ENCODE assay signal across 1 cellular context in the genomic region with DNA sequence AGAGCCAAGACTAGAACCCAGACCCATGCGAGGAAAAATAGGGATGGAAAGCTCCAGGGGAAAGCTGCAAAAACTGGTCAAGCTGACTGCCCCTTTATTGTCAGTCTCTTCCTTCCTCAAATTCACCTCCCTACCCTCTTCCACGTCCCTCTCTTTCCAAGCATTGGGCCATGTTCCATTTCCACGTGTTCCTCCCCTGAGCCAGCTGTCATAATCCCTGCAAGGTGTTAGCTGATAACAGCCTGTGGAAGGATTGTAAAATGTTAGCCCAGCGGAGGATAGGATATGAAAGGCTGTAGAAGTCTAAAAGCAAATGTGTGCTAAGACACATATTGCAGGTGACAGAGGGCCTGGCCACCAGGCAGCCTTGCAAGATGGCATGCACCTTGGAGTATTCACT.
TF ChIP-seq lines count a peak whose summit lies in the region.

No MANE protein-coding gene starts in this region.

TF ChIP-seq in K562, 482 proteins besides CTCF, POLR2A, EP300 and RAD21 (continued from another document and continues in another):
- TF ChIP-seq, protein P1, sequence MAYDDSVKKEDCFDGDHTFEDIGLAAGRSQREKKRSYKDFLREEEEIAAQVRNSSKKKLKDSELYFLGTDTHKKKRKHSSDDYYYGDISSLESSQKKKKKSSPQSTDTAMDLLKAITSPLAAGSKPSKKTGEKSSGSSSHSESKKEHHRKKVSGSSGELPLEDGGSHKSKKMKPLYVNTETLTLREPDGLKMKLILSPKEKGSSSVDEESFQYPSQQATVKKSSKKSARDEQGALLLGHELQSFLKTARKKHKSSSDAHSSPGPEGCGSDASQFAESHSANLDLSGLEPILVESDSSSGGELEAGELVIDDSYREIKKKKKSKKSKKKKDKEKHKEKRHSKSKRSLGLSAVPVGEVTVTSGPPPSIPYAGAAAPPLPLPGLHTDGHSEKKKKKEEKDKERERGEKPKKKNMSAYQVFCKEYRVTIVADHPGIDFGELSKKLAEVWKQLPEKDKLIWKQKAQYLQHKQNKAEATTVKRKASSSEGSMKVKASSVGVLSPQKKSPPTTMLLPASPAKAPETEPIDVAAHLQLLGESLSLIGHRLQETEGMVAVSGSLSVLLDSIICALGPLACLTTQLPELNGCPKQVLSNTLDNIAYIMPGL (CRISPR knock-in tag; IDR thresholded peaks at IDR 0.05) = no peak
- peak; percentile 44; the same call in 1 of the 2 replicates for TF ChIP-seq ZEB2 (IDR thresholded peaks at IDR 0.05)
- TF ChIP-seq, protein P2, sequence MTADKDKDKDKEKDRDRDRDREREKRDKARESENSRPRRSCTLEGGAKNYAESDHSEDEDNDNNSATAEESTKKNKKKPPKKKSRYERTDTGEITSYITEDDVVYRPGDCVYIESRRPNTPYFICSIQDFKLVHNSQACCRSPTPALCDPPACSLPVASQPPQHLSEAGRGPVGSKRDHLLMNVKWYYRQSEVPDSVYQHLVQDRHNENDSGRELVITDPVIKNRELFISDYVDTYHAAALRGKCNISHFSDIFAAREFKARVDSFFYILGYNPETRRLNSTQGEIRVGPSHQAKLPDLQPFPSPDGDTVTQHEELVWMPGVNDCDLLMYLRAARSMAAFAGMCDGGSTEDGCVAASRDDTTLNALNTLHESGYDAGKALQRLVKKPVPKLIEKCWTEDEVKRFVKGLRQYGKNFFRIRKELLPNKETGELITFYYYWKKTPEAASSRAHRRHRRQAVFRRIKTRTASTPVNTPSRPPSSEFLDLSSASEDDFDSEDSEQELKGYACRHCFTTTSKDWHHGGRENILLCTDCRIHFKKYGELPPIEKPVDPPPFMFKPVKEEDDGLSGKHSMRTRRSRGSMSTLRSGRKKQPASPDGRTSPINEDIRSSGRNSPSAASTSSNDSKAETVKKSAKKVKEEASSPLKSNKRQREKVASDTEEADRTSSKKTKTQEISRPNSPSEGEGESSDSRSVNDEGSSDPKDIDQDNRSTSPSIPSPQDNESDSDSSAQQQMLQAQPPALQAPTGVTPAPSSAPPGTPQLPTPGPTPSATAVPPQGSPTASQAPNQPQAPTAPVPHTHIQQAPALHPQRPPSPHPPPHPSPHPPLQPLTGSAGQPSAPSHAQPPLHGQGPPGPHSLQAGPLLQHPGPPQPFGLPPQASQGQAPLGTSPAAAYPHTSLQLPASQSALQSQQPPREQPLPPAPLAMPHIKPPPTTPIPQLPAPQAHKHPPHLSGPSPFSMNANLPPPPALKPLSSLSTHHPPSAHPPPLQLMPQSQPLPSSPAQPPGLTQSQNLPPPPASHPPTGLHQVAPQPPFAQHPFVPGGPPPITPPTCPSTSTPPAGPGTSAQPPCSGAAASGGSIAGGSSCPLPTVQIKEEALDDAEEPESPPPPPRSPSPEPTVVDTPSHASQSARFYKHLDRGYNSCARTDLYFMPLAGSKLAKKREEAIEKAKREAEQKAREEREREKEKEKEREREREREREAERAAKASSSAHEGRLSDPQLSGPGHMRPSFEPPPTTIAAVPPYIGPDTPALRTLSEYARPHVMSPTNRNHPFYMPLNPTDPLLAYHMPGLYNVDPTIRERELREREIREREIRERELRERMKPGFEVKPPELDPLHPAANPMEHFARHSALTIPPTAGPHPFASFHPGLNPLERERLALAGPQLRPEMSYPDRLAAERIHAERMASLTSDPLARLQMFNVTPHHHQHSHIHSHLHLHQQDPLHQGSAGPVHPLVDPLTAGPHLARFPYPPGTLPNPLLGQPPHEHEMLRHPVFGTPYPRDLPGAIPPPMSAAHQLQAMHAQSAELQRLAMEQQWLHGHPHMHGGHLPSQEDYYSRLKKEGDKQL (CRISPR knock-in tag; IDR thresholded peaks at IDR 0.05; ENCODE audit: borderline replicate concordance) = no peak
- TF ChIP-seq, protein P3, sequence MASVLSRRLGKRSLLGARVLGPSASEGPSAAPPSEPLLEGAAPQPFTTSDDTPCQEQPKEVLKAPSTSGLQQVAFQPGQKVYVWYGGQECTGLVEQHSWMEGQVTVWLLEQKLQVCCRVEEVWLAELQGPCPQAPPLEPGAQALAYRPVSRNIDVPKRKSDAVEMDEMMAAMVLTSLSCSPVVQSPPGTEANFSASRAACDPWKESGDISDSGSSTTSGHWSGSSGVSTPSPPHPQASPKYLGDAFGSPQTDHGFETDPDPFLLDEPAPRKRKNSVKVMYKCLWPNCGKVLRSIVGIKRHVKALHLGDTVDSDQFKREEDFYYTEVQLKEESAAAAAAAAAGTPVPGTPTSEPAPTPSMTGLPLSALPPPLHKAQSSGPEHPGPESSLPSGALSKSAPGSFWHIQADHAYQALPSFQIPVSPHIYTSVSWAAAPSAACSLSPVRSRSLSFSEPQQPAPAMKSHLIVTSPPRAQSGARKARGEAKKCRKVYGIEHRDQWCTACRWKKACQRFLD (CRISPR knock-in tag; IDR thresholded peaks at IDR 0.05) = no peak
- TF ChIP-seq NR4A1 (CRISPR knock-in tag; IDR thresholded peaks at IDR 0.05) = no peak
- TF ChIP-seq NR4A1 (tag; IDR thresholded peaks at IDR 0.05) = no peak
- no peak for TF ChIP-seq ZNF717 (CRISPR knock-in tag; IDR thresholded peaks at IDR 0.05)
- no peak for TF ChIP-seq ZNF764 (CRISPR knock-in tag; IDR thresholded peaks at IDR 0.05; ENCODE audit: low read depth)
- TF ChIP-seq, protein P4, sequence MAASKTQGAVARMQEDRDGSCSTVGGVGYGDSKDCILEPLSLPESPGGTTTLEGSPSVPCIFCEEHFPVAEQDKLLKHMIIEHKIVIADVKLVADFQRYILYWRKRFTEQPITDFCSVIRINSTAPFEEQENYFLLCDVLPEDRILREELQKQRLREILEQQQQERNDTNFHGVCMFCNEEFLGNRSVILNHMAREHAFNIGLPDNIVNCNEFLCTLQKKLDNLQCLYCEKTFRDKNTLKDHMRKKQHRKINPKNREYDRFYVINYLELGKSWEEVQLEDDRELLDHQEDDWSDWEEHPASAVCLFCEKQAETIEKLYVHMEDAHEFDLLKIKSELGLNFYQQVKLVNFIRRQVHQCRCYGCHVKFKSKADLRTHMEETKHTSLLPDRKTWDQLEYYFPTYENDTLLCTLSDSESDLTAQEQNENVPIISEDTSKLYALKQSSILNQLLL (CRISPR knock-in tag; IDR thresholded peaks at IDR 0.05; ENCODE audit: borderline replicate concordance) = no peak
- TF ChIP-seq ATF1 (CRISPR knock-in tag; IDR thresholded peaks at IDR 0.05) = no peak
- TF ChIP-seq ATF1 (tag; IDR thresholded peaks at IDR 0.05) = no peak
- TF ChIP-seq PYGO2 (tag; IDR thresholded peaks at IDR 0.05) = no peak
- peak; percentile 59 for TF ChIP-seq CBFA2T2 (conservative IDR thresholded peaks at IDR 0.05)
- TF ChIP-seq, protein P5, sequence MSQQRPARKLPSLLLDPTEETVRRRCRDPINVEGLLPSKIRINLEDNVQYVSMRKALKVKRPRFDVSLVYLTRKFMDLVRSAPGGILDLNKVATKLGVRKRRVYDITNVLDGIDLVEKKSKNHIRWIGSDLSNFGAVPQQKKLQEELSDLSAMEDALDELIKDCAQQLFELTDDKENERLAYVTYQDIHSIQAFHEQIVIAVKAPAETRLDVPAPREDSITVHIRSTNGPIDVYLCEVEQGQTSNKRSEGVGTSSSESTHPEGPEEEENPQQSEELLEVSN (IDR thresholded peaks at IDR 0.05; ENCODE audit: borderline replicate concordance in 1 of 2, extremely low read depth in 1 of 2, insufficient read depth in 1 of 2, insufficient read length in 1 of 2, low read depth in 1 of 2, low read length in 1 of 2, poor library complexity in 1 of 2, severe bottlenecking in 1 of 2) = peak in 1 of 2 experiments; percentile 42
- peak; percentile 43; the same call in 1 of the 2 replicates for TF ChIP-seq SMARCA4 (IDR thresholded peaks at IDR 0.05)
- no peak for TF ChIP-seq ZNF584 (CRISPR knock-in tag; IDR thresholded peaks at IDR 0.05; ENCODE audit: low read depth)
- TF ChIP-seq ZFP36 (IDR thresholded peaks at IDR 0.05; ENCODE audit: low read depth, low read length, partially characterized antibody) = no peak
- TF ChIP-seq, protein P6, sequence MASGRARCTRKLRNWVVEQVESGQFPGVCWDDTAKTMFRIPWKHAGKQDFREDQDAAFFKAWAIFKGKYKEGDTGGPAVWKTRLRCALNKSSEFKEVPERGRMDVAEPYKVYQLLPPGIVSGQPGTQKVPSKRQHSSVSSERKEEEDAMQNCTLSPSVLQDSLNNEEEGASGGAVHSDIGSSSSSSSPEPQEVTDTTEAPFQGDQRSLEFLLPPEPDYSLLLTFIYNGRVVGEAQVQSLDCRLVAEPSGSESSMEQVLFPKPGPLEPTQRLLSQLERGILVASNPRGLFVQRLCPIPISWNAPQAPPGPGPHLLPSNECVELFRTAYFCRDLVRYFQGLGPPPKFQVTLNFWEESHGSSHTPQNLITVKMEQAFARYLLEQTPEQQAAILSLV (tag; IDR thresholded peaks at IDR 0.05) = no peak
- no peak for TF ChIP-seq ZNF384 (IDR thresholded peaks at IDR 0.05; ENCODE audit: low read depth, low read length)
- no peak for TF ChIP-seq SAP30 (IDR thresholded peaks at IDR 0.05; ENCODE audit: borderline replicate concordance, insufficient read depth, low read depth, low read length, poor library complexity, severe bottlenecking)
- peak in 1 of 2 experiments; percentile 25; a peak in 1 of 4 replicates for TF ChIP-seq RCOR1 (IDR thresholded peaks at IDR 0.05; ENCODE audit: borderline replicate concordance in 1 of 2, low read depth in 2 of 2, low read length in 2 of 2)
- TF ChIP-seq C11orf30 (IDR thresholded peaks at IDR 0.05; ENCODE audit: low read depth) = no peak
- no peak for TF ChIP-seq ZNF282 (CRISPR knock-in tag; IDR thresholded peaks at IDR 0.05)
- TF ChIP-seq CBX1 (IDR thresholded peaks at IDR 0.05; ENCODE audit: low read depth) = no peak
- TF ChIP-seq, protein P7, sequence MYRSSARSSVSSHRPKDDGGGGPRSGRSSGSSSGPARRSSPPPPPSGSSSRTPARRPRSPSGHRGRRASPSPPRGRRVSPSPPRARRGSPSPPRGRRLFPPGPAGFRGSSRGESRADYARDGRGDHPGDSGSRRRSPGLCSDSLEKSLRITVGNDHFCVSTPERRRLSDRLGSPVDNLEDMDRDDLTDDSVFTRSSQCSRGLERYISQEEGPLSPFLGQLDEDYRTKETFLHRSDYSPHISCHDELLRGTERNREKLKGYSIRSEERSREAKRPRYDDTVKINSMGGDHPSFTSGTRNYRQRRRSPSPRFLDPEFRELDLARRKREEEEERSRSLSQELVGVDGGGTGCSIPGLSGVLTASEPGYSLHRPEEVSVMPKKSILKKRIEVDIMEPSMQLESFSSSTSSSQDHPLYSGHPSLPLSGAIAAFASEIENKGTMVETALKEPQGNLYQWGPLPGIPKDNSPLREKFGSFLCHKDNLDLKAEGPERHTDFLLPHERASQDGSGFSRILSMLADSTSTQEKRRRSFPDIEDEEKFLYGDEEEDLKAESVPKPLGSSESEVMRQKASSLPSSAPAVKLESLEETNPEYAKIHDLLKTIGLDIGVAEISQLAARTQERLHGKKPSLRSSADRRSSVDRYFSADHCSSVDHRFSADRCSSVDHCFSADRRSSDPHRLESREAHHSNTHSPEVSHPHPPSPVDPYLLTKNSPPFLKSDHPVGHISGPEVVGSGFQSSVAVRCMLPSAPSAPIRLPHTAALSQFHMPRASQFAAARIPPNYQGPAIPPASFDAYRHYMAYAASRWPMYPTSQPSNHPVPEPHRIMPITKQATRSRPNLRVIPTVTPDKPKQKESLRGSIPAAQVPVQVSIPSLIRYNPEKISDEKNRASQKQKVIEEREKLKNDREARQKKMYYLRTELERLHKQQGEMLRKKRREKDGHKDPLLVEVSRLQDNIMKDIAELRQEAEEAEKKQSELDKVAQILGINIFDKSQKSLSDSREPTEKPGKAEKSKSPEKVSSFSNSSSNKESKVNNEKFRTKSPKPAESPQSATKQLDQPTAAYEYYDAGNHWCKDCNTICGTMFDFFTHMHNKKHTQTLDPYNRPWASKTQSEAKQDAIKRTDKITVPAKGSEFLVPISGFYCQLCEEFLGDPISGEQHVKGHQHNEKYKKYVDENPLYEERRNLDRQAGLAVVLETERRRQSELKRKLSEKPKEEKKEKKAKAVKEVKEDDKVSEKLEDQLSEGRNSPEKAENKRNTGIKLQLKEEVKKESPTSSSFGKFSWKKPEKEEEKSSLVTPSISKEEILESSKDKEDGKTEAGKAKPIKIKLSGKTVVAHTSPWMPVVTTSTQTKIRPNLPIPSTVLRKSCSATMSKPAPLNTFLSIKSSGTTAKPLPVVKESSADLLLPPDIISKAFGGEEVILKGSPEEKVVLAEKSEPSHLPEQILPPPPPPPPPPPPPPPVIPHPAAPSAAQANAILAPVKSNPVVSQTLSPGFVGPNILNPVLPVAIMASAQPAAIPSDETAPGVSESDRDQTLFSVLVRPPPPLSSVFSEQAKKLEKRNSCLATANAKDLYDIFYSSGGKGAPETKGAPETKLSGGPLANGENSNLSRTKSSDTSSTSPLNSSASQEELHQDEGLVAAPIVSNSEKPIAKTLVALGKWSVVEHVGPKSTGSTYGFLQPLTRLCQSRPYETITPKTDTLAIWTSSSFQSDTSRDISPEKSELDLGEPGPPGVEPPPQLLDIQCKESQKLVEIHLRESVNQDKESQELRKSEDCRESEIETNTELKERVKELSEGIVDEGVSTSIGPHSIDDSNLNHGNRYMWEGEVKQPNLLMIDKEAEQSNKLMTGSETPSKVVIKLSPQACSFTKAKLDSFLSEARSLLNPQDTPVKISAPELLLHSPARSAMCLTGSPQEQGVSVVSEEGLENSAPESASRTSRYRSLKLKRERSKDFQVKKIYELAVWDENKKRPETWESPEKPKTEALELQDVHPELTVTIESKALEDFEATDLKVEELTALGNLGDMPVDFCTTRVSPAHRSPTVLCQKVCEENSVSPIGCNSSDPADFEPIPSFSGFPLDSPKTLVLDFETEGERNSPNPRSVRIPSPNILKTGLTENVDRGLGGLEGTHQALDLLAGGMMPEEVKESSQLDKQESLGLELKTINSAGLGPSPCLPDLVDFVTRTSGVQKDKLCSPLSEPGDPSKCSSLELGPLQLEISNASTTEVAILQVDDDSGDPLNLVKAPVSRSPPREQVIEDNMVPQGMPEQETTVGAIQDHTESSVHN (IDR thresholded peaks at IDR 0.05; ENCODE audit: borderline replicate concordance in 1 of 2, low read depth in 1 of 2) = no peak
- no peak for TF ChIP-seq HLTF (IDR thresholded peaks at IDR 0.05)
- TF ChIP-seq CBX8 (IDR thresholded peaks at IDR 0.05; ENCODE audit: borderline replicate concordance, extremely low read depth, low read depth, low read length, poor library complexity, severe bottlenecking) = no peak
- TF ChIP-seq ZNF124 (CRISPR knock-in tag; IDR thresholded peaks at IDR 0.05) = no peak
- TF ChIP-seq, protein P8, sequence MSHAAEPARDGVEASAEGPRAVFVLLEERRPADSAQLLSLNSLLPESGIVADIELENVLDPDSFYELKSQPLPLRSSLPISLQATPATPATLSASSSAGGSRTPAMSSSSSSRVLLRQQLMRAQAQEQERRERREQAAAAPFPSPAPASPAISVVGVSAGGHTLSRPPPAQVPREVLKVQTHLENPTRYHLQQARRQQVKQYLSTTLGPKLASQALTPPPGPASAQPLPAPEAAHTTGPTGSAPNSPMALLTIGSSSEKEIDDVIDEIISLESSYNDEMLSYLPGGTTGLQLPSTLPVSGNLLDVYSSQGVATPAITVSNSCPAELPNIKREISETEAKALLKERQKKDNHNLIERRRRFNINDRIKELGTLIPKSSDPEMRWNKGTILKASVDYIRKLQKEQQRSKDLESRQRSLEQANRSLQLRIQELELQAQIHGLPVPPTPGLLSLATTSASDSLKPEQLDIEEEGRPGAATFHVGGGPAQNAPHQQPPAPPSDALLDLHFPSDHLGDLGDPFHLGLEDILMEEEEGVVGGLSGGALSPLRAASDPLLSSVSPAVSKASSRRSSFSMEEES (CRISPR knock-in tag; IDR thresholded peaks at IDR 0.05) = no peak
- no peak for TF ChIP-seq ZFP30 (CRISPR knock-in tag; IDR thresholded peaks at IDR 0.05; ENCODE audit: borderline replicate concordance)
- TF ChIP-seq DMBX1 (CRISPR knock-in tag; IDR thresholded peaks at IDR 0.05; ENCODE audit: borderline replicate concordance) = no peak
- TF ChIP-seq HDAC3 (IDR thresholded peaks at IDR 0.05; ENCODE audit: borderline replicate concordance, partially characterized antibody) = no peak
- no peak for TF ChIP-seq RAD51 (IDR thresholded peaks at IDR 0.05; ENCODE audit: borderline replicate concordance, low read depth)
- TF ChIP-seq PTTG1 (tag; IDR thresholded peaks at IDR 0.05; ENCODE audit: low read depth) = no peak
- no peak for TF ChIP-seq RBM22 (IDR thresholded peaks at IDR 0.05; ENCODE audit: low read depth, low read length, poor library complexity, severe bottlenecking)
